Comparison of ENCODE assay signal across 8 cellular contexts in genomic region chr16:2963074-2963610, GRCh38. TPM values are rescaled to one million over a fixed set of nuclear protein-coding genes. Genes with fewer than 3 reads are reported as not detected.
DNase-seq lines count a peak whose midpoint lies in the region; ATAC-seq and TF ChIP-seq lines count a peak whose summit lies in the region.
"Had no signal": no experiment of that assay in that cellular context is flagged by ENCODE, and none has a peak within 500 bp of the region (broad histone marks: within the 10 kb centered on the region; RNA-seq: fewer than 3 reads in every experiment).

No MANE protein-coding gene starts in this region.

- peaks cover 8% of the 10 kb centered on the region; the same call in 1 of the 2 replicates for H3K79me2 ChIP-seq in DOHH2 (ENCODE audit: control insufficient read depth, low read length)

- H3K27me3 Mint-ChIP-seq in central memory CD8-positive, alpha-beta T cell, result peaks cover 48% of the 10 kb centered on the region

- intact Hi-C loops in ovary (cut with DNase I), result no loop called here

- no peak overlapping the region for H3K9ac ChIP-seq in HUES48 (ENCODE audit: low read depth, low read length)

- peaks cover 25% of the 10 kb centered on the region for H3F3A ChIP-seq in DOHH2 (ENCODE audit: control insufficient read depth, insufficient read depth)

- 0 to 2% (median 1%) methylated on average over 6 to 32 of the region's 32 CpGs for WGBS in ovary, 3 donors
- 4% methylated on average over 3 of the region's 32 CpGs; no CpG with 5 or more reads in 1 of the 2 donors for WGBS in tibial nerve, 2 donors

- H3K4me1 ChIP-seq in DOHH2 (ENCODE audit: control insufficient read depth, low read length) (peaks cover 69% of the 10 kb centered on the region), HUES48 (ENCODE audit: control insufficient read depth, insufficient read depth, low read length) (0 out of 2 replicates have a peak, but pooled peaks cover 11% of the 10 kb centered on the region), ovary (ENCODE audit: insufficient read depth) (peaks cover 6% of the 10 kb centered on the region), tibial nerve (peaks cover 0 to 60% (median 29%) of the 10 kb centered on the region in 4 donors)

- H3K9me3 Mint-ChIP-seq in central memory CD8-positive, alpha-beta T cell, result no peaks in the 10 kb centered on the region

- TF ChIP-seq EP300 in ovary (IDR thresholded peaks at IDR 0.05), result no peak
- no peak for TF ChIP-seq EP300 in tibial nerve (IDR thresholded peaks at IDR 0.05)

- H3K9me2 ChIP-seq in DOHH2 (replicated peaks; ENCODE audit: control insufficient read depth, low read length), result no peaks in the 10 kb centered on the region

- H3K9me3 ChIP-seq in DOHH2 (ENCODE audit: control insufficient read depth, insufficient read depth, low read length) (no peaks in the 10 kb centered on the region), HUES48 (ENCODE audit: control insufficient read depth, insufficient read depth, low read length) (no peaks in the 10 kb centered on the region), ovary (no peaks in the 10 kb centered on the region), tibial nerve (no peaks in the 10 kb centered on the region)
- H3K9me3 ChIP-seq: adrenal gland had no signal

- no peaks in the 10 kb centered on the region for H4K20me1 ChIP-seq in DOHH2 (ENCODE audit: control insufficient read depth, insufficient read depth, low read depth, low read length)

- H3K27ac Mint-ChIP-seq in central memory CD8-positive, alpha-beta T cell (ENCODE audit: low read depth), result no peak overlapping the region

- ATAC-seq in central memory CD8-positive, alpha-beta T cell (replicated peaks; ENCODE audit: extremely low read depth, poor library complexity, severe bottlenecking), result no peak

- DNase-seq in central memory CD8-positive, alpha-beta T cell (ENCODE audit: low spot score in 2 of 2), result no peak
- DNase-seq in ovary, result peak in 3 of 5 donors; percentile 18 to 41 (median 28)
- no peak for DNase-seq in tibial nerve (ENCODE audit: low spot score in 2 of 2)
- DNase-seq in NCI-H748 (lab: John Stamatoyannopoulos, UW; ENCODE audit: unreplicated experiment), result no peak
- DNase-seq in foreskin fibroblast, result no peak

- H3K27me3 ChIP-seq in DOHH2 (ENCODE audit: control insufficient read depth, low read length) (peaks cover 7% of the 10 kb centered on the region; the same call in 1 of the 2 replicates), HUES48 (ENCODE audit: control insufficient read depth, insufficient read depth, low read length) (peaks cover 33% of the 10 kb centered on the region), ovary (peaks cover 10% of the 10 kb centered on the region), tibial nerve (peaks cover 2 to 98% of the 10 kb centered on the region in 2 donors)

- peaks cover 6% of the 10 kb centered on the region for H3K36me3 Mint-ChIP-seq in central memory CD8-positive, alpha-beta T cell (ENCODE audit: insufficient read depth)

- H3K4me3 ChIP-seq in DOHH2 (ENCODE audit: low read length) (peak overlapping the region; percentile 92), HUES48 (ENCODE audit: low read depth, low read length) (peak overlapping the region; percentile 69), ovary (no peak overlapping the region), tibial nerve (peak overlapping the region in 1 of 4 donors; percentile 28), foreskin fibroblast (ENCODE audit: low read depth in 1 of 2, low read length in 2 of 2) (no peak overlapping the region)

- TF ChIP-seq POLR2A in ovary (IDR thresholded peaks at IDR 0.05), result no peak
- no peak for TF ChIP-seq POLR2A in tibial nerve (IDR thresholded peaks at IDR 0.05)

- H3K27ac ChIP-seq in DOHH2 (ENCODE audit: low read depth, low read length), result peak overlapping the region; percentile 86
- H3K27ac ChIP-seq in HUES48 (ENCODE audit: low read depth, low read length), result peak overlapping the region; percentile 66
- no peak overlapping the region for H3K27ac ChIP-seq in ovary
- H3K27ac ChIP-seq in tibial nerve, result no peak overlapping the region
- H3K27ac ChIP-seq: adrenal gland had no signal

- H3K4me2 ChIP-seq in DOHH2 (ENCODE audit: low read length), result peak overlapping the region; percentile 92

- H3K4me3 Mint-ChIP-seq in central memory CD8-positive, alpha-beta T cell, result peak overlapping the region; percentile 77

- H3K4me1 Mint-ChIP-seq in central memory CD8-positive, alpha-beta T cell, result peaks cover 20% of the 10 kb centered on the region

- TF ChIP-seq CTCF in DOHH2 (IDR thresholded peaks at IDR 0.05; ENCODE audit: low read depth, low read length, poor library complexity, severe bottlenecking) (no peak), ovary (IDR thresholded peaks at IDR 0.05) (no peak), tibial nerve (IDR thresholded peaks at IDR 0.05) (no peak), foreskin fibroblast (IDR thresholded peaks at IDR 0.05; ENCODE audit: low read depth, low read length) (no peak)

- H3K36me3 ChIP-seq in DOHH2 (ENCODE audit: control insufficient read depth, low read length) (peaks cover 15% of the 10 kb centered on the region), HUES48 (ENCODE audit: control insufficient read depth, insufficient read depth, low read length) (no peaks in the 10 kb centered on the region), ovary (no peaks in the 10 kb centered on the region), tibial nerve (no peaks in the 10 kb centered on the region)
- H3K36me3 ChIP-seq: adrenal gland had no signal

RNA-seq across cellular contexts. Expression of gene KREMEN2, which starts 0.9 kb away (rescaled TPM):
- total RNA-seq in ovary (under 1 TPM in 4 of 7 donors, not detected in 3; 0.18 to 0.57 (median 0.23) TPM), tibial nerve (not detected)
- not detected for polyA plus RNA-seq in ovary
- total RNA-seq: adrenal gland had no signal
- polyA plus RNA-seq: adrenal gland had no signal

RNA-seq across cellular contexts. Expression of gene PAQR4, which starts 6.0 kb away (rescaled TPM):
- total RNA-seq in ovary (1 to 10 TPM in 4 of 7 donors, under 1 TPM in 3; 0.30 to 5.7 (median 2.4) TPM), tibial nerve (10 to 100 TPM in 1 of 4 donors, 1 to 10 TPM in 3; 5.1 to 15.0 (median 7.9) TPM)
- polyA plus RNA-seq in ovary, result 1 to 10 TPM; 1.4 to 1.5 TPM

RNA-seq across cellular contexts. Expression of gene PKMYT1, which starts 17.1 kb away (rescaled TPM):
- 1 to 10 TPM in 3 of 7 donors, under 1 TPM in 2, not detected in 2; 0.23 to 2.6 (median 1.1) TPM for total RNA-seq in ovary
- polyA plus RNA-seq in ovary, result under 1 TPM in 1 of 2 donors, not detected in 1; 0.52 TPM
- total RNA-seq in tibial nerve, result 1 to 10 TPM in 2 of 4 donors, under 1 TPM in 2; 0.60 to 1.6 (median 1.1) TPM

RNA-seq across cellular contexts. Expression of gene CLDN9, which starts 49.6 kb away (rescaled TPM):
- total RNA-seq in ovary (under 1 TPM in 4 of 7 donors, not detected in 3; 0.11 to 0.24 (median 0.19) TPM), tibial nerve (under 1 TPM in 1 of 4 donors, not detected in 3; 0.30 TPM)
- polyA plus RNA-seq in ovary, result not detected

RNA-seq across cellular contexts. Expression of gene FLYWCH1, which starts 51.4 kb away (rescaled TPM):
- total RNA-seq in ovary (10 to 100 TPM; 31.4 to 66.9 (median 55.3) TPM), tibial nerve (10 to 100 TPM; 65.1 to 74.9 (median 68.7) TPM)
- polyA plus RNA-seq in ovary, result 10 to 100 TPM in 1 of 2 donors, 1 to 10 TPM in 1; 2.2 to 37.2 TPM

Comparison
In these comparisons a context has a peak if more than half of its experiments do, and no peak if none do; other contexts are left out.
1. H3K27ac ChIP-seq: peak in DOHH2 (single experiment) and HUES48 (single experiment); none in ovary (0 of 2) and tibial nerve (0 of 4).
2. H3K4me3 ChIP-seq: peak in DOHH2 (single experiment) and HUES48 (single experiment); none in ovary (single experiment) and foreskin fibroblast (0 of 2).
3. DNase-seq: peak in ovary (3 of 5); none in central memory CD8-positive, alpha-beta T cell (0 of 2), tibial nerve (0 of 2), NCI-H748 (single experiment) and foreskin fibroblast (0 of 2).